ENCODE assay signal across 20 cellular contexts in the genomic region with DNA sequence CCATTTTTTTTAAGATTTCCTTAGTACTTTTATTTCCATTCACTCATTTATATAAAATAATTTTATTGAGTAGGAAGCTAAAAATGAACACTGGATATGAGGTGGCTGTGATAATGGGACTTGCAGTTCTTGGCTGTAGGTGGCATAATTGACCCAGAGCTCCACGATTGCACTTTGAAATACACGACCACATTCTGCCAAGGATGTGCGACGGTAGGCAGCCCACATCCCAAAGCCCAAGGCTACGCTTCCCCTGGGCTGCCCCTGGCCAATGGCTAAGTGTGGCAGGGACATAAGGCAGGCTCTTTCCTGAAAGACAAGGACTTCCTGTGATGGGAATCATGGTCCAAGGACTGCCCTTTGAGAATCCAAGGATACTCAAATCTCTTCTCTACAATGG. TPM values are rescaled to one million over a fixed set of nuclear protein-coding genes. Genes with fewer than 3 reads are reported as not detected.
DNase-seq lines count a peak whose midpoint lies in the region; ATAC-seq and TF ChIP-seq lines count a peak whose summit lies in the region.
"Had no signal": no experiment of that assay in that cellular context is flagged by ENCODE, and none has a peak within 500 bp of the region (broad histone marks: within the 10 kb centered on the region; RNA-seq: fewer than 3 reads in every experiment).

No MANE protein-coding gene starts in this region.

- H3F3A ChIP-seq in neural progenitor cell (ENCODE audit: low read depth), result no peaks in the 10 kb centered on the region

- TF ChIP-seq CTCF in osteoblast (IDR thresholded peaks at IDR 0.05; ENCODE audit: extremely low read depth, low read depth, low read length) (no peak), neural progenitor cell (IDR thresholded peaks at IDR 0.05) (no peak), type B pancreatic cell (conservative IDR thresholded peaks at IDR 0.05) (no peak)

- no peaks in the 10 kb centered on the region for H3K79me2 ChIP-seq in osteoblast (ENCODE audit: insufficient read depth, low read length)
- H3K79me2 ChIP-seq in neural progenitor cell (ENCODE audit: low read depth), result no peaks in the 10 kb centered on the region
- H3K79me2 ChIP-seq: parathyroid adenoma had no signal

- in situ Hi-C loops in G401 (cut with HindIII; ENCODE audit: low sequenced_read_pairs), result no loop called here

- H3K4me2 ChIP-seq in osteoblast (ENCODE audit: insufficient read depth, low read length) (no peak overlapping the region), neural progenitor cell (no peak overlapping the region)

- H3K27ac Mint-ChIP-seq in neural progenitor cell (no peak overlapping the region), type B pancreatic cell (no peak overlapping the region)
- H3K27ac Mint-ChIP-seq: activated CD4-positive, alpha-beta T cell treated with anti-CD3 and anti-CD28 coated beads, Interleukin-2, amount 10 ng/mL, durations not matched to agents 24 days and 14 days had no signal

- H3K4me3 Mint-ChIP-seq in neural progenitor cell (no peak overlapping the region), type B pancreatic cell (no peak overlapping the region)
- H3K4me3 Mint-ChIP-seq: activated CD4-positive, alpha-beta T cell treated with anti-CD3 and anti-CD28 coated beads, Interleukin-2, amount 10 ng/mL, durations not matched to agents 24 days and 14 days had no signal

- ATAC-seq in GM21528 (IDR thresholded peaks at IDR 0.05; ENCODE audit: low FRiP score, unreplicated experiment), result no peak
- ATAC-seq: left lung had no signal

- no peaks in the 10 kb centered on the region for H3K27me3 ChIP-seq in osteoblast (ENCODE audit: insufficient read depth, low read length)
- H3K27me3 ChIP-seq in neural progenitor cell, result no peaks in the 10 kb centered on the region
- H3K27me3 ChIP-seq: left lung had no signal

- peaks cover 6% of the 10 kb centered on the region for H3K27me3 Mint-ChIP-seq in neural progenitor cell (ENCODE audit: insufficient read depth, low read depth)
- H3K27me3 Mint-ChIP-seq in type B pancreatic cell, result no peaks in the 10 kb centered on the region
- H3K27me3 Mint-ChIP-seq: activated CD4-positive, alpha-beta T cell treated with anti-CD3 and anti-CD28 coated beads, Interleukin-2, amount 10 ng/mL, durations not matched to agents 24 days and 14 days had no signal

- H3K4me1 Mint-ChIP-seq in neural progenitor cell (peaks cover 3% of the 10 kb centered on the region), type B pancreatic cell (ENCODE audit: unreplicated experiment) (no peaks in the 10 kb centered on the region)

- H3K9ac ChIP-seq in neural progenitor cell, result no peak overlapping the region
- H3K9ac ChIP-seq: parathyroid adenoma had no signal

- H3K9me3 ChIP-seq in osteoblast (ENCODE audit: low read depth, low read length), result no peaks in the 10 kb centered on the region
- no peaks in the 10 kb centered on the region for H3K9me3 ChIP-seq in neural progenitor cell (ENCODE audit: low read depth)
- H3K9me3 ChIP-seq: left lung had no signal

- peaks cover 4% of the 10 kb centered on the region for H3K9me3 Mint-ChIP-seq in neural progenitor cell
- H3K9me3 Mint-ChIP-seq in type B pancreatic cell, result no peaks in the 10 kb centered on the region

- peak overlapping the region; percentile 53 for H2AFZ ChIP-seq in osteoblast (ENCODE audit: low read length)
- no peak overlapping the region for H2AFZ ChIP-seq in neural progenitor cell (replicated peaks)

- H3K36me3 ChIP-seq in osteoblast (ENCODE audit: insufficient read depth, low read length), result no peaks in the 10 kb centered on the region
- no peaks in the 10 kb centered on the region for H3K36me3 ChIP-seq in neural progenitor cell
- H3K36me3 ChIP-seq: left lung had no signal

- H3K4me1 ChIP-seq in osteoblast (ENCODE audit: insufficient read depth, low read length), result no peaks in the 10 kb centered on the region
- H3K4me1 ChIP-seq in neural progenitor cell, result no peaks in the 10 kb centered on the region
- H3K4me1 ChIP-seq: left lung, parathyroid adenoma had no signal

- H4K20me1 ChIP-seq in osteoblast (ENCODE audit: insufficient read depth, low read length) (no peaks in the 10 kb centered on the region), neural progenitor cell (ENCODE audit: low read depth) (no peaks in the 10 kb centered on the region)

- H3K36me3 Mint-ChIP-seq in neural progenitor cell, result no peaks in the 10 kb centered on the region
- H3K36me3 Mint-ChIP-seq in type B pancreatic cell, result no peaks in the 10 kb centered on the region

- H3K27ac ChIP-seq in osteoblast (ENCODE audit: low read depth, low read length) (no peak overlapping the region), neural progenitor cell (no peak overlapping the region)
- H3K27ac ChIP-seq: left lung, parathyroid adenoma, skin epidermis had no signal

- DNase-seq in G401 (ENCODE audit: low spot score), result peak; percentile 7
- DNase-seq in M059J (ENCODE audit: low read depth), result peak; percentile 17
- DNase-seq in dermis blood vessel endothelial cell, result peak; percentile 18
- DNase-seq in osteoblast (ENCODE audit: insufficient read length, low spot score, missing footprints), result no peak
- DNase-seq in neural progenitor cell (ENCODE audit: low spot score), result no peak
- no peak for DNase-seq in type B pancreatic cell (ENCODE audit: extremely low spot score, unreplicated experiment)
- DNase-seq: activated CD4-positive, alpha-beta T cell treated with anti-CD3 and anti-CD28 coated beads, Interleukin-2, amount 10 ng/mL, durations not matched to agents 24 days and 14 days; activated naive CD4-positive, alpha-beta T cell treated with Interleukin-2 at 50 U/mL for 16 hours; aorta; C1 segment of cervical spinal cord; DMS79; KG1; left lung; NCI-H1417 treated with DMSO at 0.1 percent for 48 hours; NCI-H2227 treated with DMSO at 0.1 percent for 48 hours; stimulated activated CD4-positive, alpha-beta T cell treated with anti-CD3 and anti-CD28 coated beads, Interleukin-4, amount 100 ng/mL, for 4 hours; stimulated activated CD8-positive, alpha-beta memory T cell treated with anti-CD3 and anti-CD28 coated beads, Interleukin-4, amount 100 ng/mL, for 48 hours had no signal

- no peak overlapping the region for H3K4me3 ChIP-seq in osteoblast (ENCODE audit: insufficient read depth, low read length)
- H3K4me3 ChIP-seq in neural progenitor cell, result no peak overlapping the region
- H3K4me3 ChIP-seq: left lung, skin epidermis had no signal

RNA-seq across cellular contexts. Expression of a gene that starts 43.7 kb away (rescaled TPM):
- 9.9 and 16.8 TPM in 2 replicates for total RNA-seq in G401 (2014; rRNA removed; shearing (Covaris generic))
- 1.4 TPM in 2 replicates for total RNA-seq in M059J (2014; rRNA removed; shearing (Covaris generic))
- 0.47 and 0.85 TPM in 2 replicates for total RNA-seq in dermis blood vessel endothelial cell
- 0.72 and 1.2 TPM in 2 replicates for total RNA-seq in osteoblast
- total RNA-seq in neural progenitor cell (ENCODE audit: low replicate concordance), result not detected in 2 replicates
- total RNA-seq in type B pancreatic cell (ENCODE audit: low replicate concordance), result 1.4 and 3.2 TPM in 2 replicates

Comparison
In these comparisons a context has a peak if more than half of its experiments do, and no peak if none do; other contexts are left out.
1. DNase-seq: peak in G401 (single experiment), M059J (single experiment) and dermis blood vessel endothelial cell (single experiment); none in osteoblast (single experiment), neural progenitor cell (single experiment) and type B pancreatic cell (single experiment).